In the genomic region with DNA sequence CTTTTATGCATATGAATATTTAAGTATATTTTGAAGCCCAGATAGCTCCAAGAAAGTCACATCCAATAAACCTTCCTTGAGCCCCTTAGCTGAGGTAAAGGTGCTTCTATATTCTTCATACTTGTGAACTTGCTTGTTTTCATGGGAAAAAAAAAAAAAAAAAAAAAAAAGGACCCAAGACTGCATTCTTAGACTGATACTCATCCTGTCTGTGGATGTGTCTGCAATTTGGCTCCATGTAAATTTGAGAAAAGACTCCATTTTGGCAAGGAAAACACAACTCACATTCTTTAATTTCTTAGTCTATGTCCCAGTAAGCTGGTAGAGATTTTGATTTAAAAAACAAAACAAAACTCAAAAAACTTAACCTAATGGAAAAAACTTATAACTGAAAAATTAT, we compare ENCODE assay signal across 24 cellular contexts.
DNase-seq lines count a peak whose midpoint lies in the region; ATAC-seq, FAIRE-seq and TF ChIP-seq lines count a peak whose summit lies in the region.
"Had no signal": no experiment of that assay in that cellular context is flagged by ENCODE, and none has a peak within 500 bp of the region (broad histone marks: within the 10 kb centered on the region; RNA-seq: fewer than 3 reads in every experiment).

No MANE protein-coding gene starts in this region.

- no peak overlapping the region for H3K4me2 ChIP-seq in astrocyte (ENCODE audit: low read length)
- H3K4me2 ChIP-seq: KMS-11 had no signal

- H3K4me1 Mint-ChIP-seq in astrocyte (ENCODE audit: low read depth, unreplicated experiment): peaks cover 29% of the 10 kb centered on the region
- peaks cover 0 to 6% (median 2%) of the 10 kb centered on the region in 4 donors for H3K4me1 Mint-ChIP-seq in naive thymus-derived CD8-positive, alpha-beta T cell
- H3K4me1 Mint-ChIP-seq: activated T-helper 17 cell treated with anti-CD3 and anti-CD28 coated beads, Interleukin-2, amount 50 U/mL, for 72 hours had no signal

- peak overlapping the region; percentile 56 for H3K27ac ChIP-seq in astrocyte (ENCODE audit: low read depth, low read length)
- H3K27ac ChIP-seq in foreskin keratinocyte: no peak overlapping the region
- H3K27ac ChIP-seq: adrenal gland, coronary artery, KMS-11, right lobe of liver, thoracic aorta, WERI-Rb-1 had no signal

- H4K20me1 ChIP-seq in astrocyte (ENCODE audit: insufficient read depth, low read length): no peaks in the 10 kb centered on the region

- H3K4me3 ChIP-seq in astrocyte (ENCODE audit: insufficient read depth, low read depth, low read length): no peak overlapping the region
- H3K4me3 ChIP-seq: adrenal gland, coronary artery, right lobe of liver, thoracic aorta had no signal

- H3K27me3 ChIP-seq in astrocyte (ENCODE audit: insufficient read depth, low read length) (no peaks in the 10 kb centered on the region), foreskin keratinocyte (no peaks in the 10 kb centered on the region)
- H3K27me3 ChIP-seq: adrenal gland, right lobe of liver had no signal

- peak overlapping the region; percentile 94 for H3K27ac Mint-ChIP-seq in astrocyte (ENCODE audit: unreplicated experiment)
- no peak overlapping the region for H3K27ac Mint-ChIP-seq in naive thymus-derived CD8-positive, alpha-beta T cell
- H3K27ac Mint-ChIP-seq: activated T-helper 17 cell treated with anti-CD3 and anti-CD28 coated beads, Interleukin-2, amount 50 U/mL, for 72 hours; CD4-positive, CD25-positive, alpha-beta regulatory T cell had no signal

- POLR2A ChIA-PET in naive thymus-derived CD8-positive, alpha-beta T cell (lab: Charles Lee): no interaction called here

- no peaks in the 10 kb centered on the region for H3K79me2 ChIP-seq in astrocyte (ENCODE audit: insufficient read depth, low read length)

- H3K4me3 Mint-ChIP-seq in astrocyte (ENCODE audit: unreplicated experiment): no peak overlapping the region
- H3K4me3 Mint-ChIP-seq in naive thymus-derived CD8-positive, alpha-beta T cell: no peak overlapping the region
- H3K4me3 Mint-ChIP-seq: activated T-helper 17 cell treated with anti-CD3 and anti-CD28 coated beads, Interleukin-2, amount 50 U/mL, for 72 hours; CD4-positive, CD25-positive, alpha-beta regulatory T cell had no signal

- peak; percentile 42 for ATAC-seq in foreskin keratinocyte
- no peak for ATAC-seq in naive thymus-derived CD8-positive, alpha-beta T cell
- ATAC-seq: activated T-helper 17 cell treated with anti-CD3 and anti-CD28 coated beads, Interleukin-2, amount 50 U/mL, for 72 hours; Panc1; right lobe of liver had no signal

- H3K9me3 ChIP-seq in astrocyte (ENCODE audit: insufficient read depth, low read depth, low read length): no peaks in the 10 kb centered on the region
- H3K9me3 ChIP-seq: adrenal gland, right lobe of liver, thoracic aorta had no signal

- H3K4me1 ChIP-seq in astrocyte (ENCODE audit: insufficient read depth, low read length) (peaks cover 4% of the 10 kb centered on the region), foreskin keratinocyte (peaks cover 3% of the 10 kb centered on the region)
- H3K4me1 ChIP-seq: adrenal gland, right lobe of liver had no signal

- DNase-seq in GM04504 (ENCODE audit: low read depth): peak; percentile 12
- peak; percentile 78 for DNase-seq in astrocyte (ENCODE audit: low read depth)
- peak; percentile 24 to 36 for DNase-seq in foreskin keratinocyte
- no peak for DNase-seq in naive thymus-derived CD8-positive, alpha-beta T cell
- no peak for DNase-seq in amniotic stem cell (lab: John Stamatoyannopoulos, UW)
- no peak for DNase-seq in ureter (ENCODE audit: low spot score)
- no peak for DNase-seq in DMS 273 (lab: John Stamatoyannopoulos, UW; ENCODE audit: unreplicated experiment)
- DNase-seq: adrenal gland; CD4-positive, CD25-positive, alpha-beta regulatory T cell; DMS79; NCI-H2171; NCI-H82; occipital lobe; right lobe of liver; stimulated activated CD4-positive, alpha-beta T cell treated with anti-CD3 and anti-CD28 coated beads, Interleukin-4, amount 100 ng/mL, for 1 hour; stimulated activated CD8-positive, alpha-beta memory T cell treated with anti-CD3 and anti-CD28 coated beads, Interleukin-4, amount 100 ng/mL, for 48 hours; SW 1271; WERI-Rb-1 had no signal

- no peak for TF ChIP-seq CTCF in astrocyte (IDR thresholded peaks at IDR 0.05; ENCODE audit: insufficient read depth, low read depth, low read length)
- no peak for TF ChIP-seq CTCF in foreskin keratinocyte (conservative IDR thresholded peaks at IDR 0.05)

- no peak for FAIRE-seq in astrocyte (lab: Jason Lieb, UNC)
- FAIRE-seq: endothelial cell of umbilical vein had no signal

- no peak overlapping the region for H3K9ac ChIP-seq in astrocyte (ENCODE audit: low read length)
- H3K9ac ChIP-seq: KMS-11 had no signal

- no peak overlapping the region for H2AFZ ChIP-seq in astrocyte (ENCODE audit: low read depth, low read length)

- no peaks in the 10 kb centered on the region for H3K9me3 Mint-ChIP-seq in astrocyte (ENCODE audit: unreplicated experiment)
- H3K9me3 Mint-ChIP-seq in naive thymus-derived CD8-positive, alpha-beta T cell: no peaks in the 10 kb centered on the region
- H3K9me3 Mint-ChIP-seq: activated T-helper 17 cell treated with anti-CD3 and anti-CD28 coated beads, Interleukin-2, amount 50 U/mL, for 72 hours; CD4-positive, CD25-positive, alpha-beta regulatory T cell had no signal

- no peaks in the 10 kb centered on the region for H3K27me3 Mint-ChIP-seq in astrocyte (ENCODE audit: low read depth, unreplicated experiment)
- no peaks in the 10 kb centered on the region for H3K27me3 Mint-ChIP-seq in naive thymus-derived CD8-positive, alpha-beta T cell
- H3K27me3 Mint-ChIP-seq: activated T-helper 17 cell treated with anti-CD3 and anti-CD28 coated beads, Interleukin-2, amount 50 U/mL, for 72 hours; CD4-positive, CD25-positive, alpha-beta regulatory T cell had no signal

- H3K36me3 Mint-ChIP-seq in astrocyte (ENCODE audit: low read depth, unreplicated experiment): peaks cover 6% of the 10 kb centered on the region
- H3K36me3 Mint-ChIP-seq in naive thymus-derived CD8-positive, alpha-beta T cell: peaks cover 9 to 30% (median 24%) of the 10 kb centered on the region in 3 donors

- no peaks in the 10 kb centered on the region for H3K36me3 ChIP-seq in astrocyte (ENCODE audit: insufficient read depth, low read length)
- H3K36me3 ChIP-seq: adrenal gland, right lobe of liver, thoracic aorta, WERI-Rb-1 had no signal

Comparison
In these comparisons a context has a peak if more than half of its experiments do, and no peak if none do; other contexts are left out.
1. DNase-seq: peak in GM04504 (single experiment), astrocyte (single experiment) and foreskin keratinocyte (2 of 2); none in naive thymus-derived CD8-positive, alpha-beta T cell (0 of 10), amniotic stem cell (single experiment), ureter (single experiment) and DMS 273 (single experiment).